19 cellular contexts compared by ENCODE assay signal in genomic region chr13:44703371-44703770, GRCh38.
A peak's percentile ranks its signal among the peaks of the same experiment; 100 is the strongest.
DNase-seq lines count a peak whose midpoint lies in the region; ATAC-seq, FAIRE-seq and TF ChIP-seq lines count a peak whose summit lies in the region.
"Had no signal": no experiment of that assay in that cellular context is flagged by ENCODE, and none has a peak within 500 bp of the region (broad histone marks: within the 10 kb centered on the region; RNA-seq: fewer than 3 reads in every experiment).

No MANE protein-coding gene starts in this region.

- H4K20me1 ChIP-seq in astrocyte (ENCODE audit: insufficient read depth, low read length) = no peaks in the 10 kb centered on the region

- POLR2A ChIA-PET in A549 (lab: Yijun Ruan, JAX) = interaction anchor here (0.5 kb wide), 1 partner anchor 1159 kb away, joined by 3 read pairs; no protein-coding TSS in a partner anchor

- H3K4me3 ChIP-seq in A549 (no peak overlapping the region), HFF-Myc (replicated peaks; ENCODE audit: low read depth, low read length) (no peak overlapping the region), astrocyte (ENCODE audit: insufficient read depth, low read depth, low read length) (no peak overlapping the region)

- peaks cover 7% of the 10 kb centered on the region; the same call in 1 of the 3 replicates for H3K9me3 ChIP-seq in A549
- peaks cover 3% of the 10 kb centered on the region for H3K9me3 ChIP-seq in astrocyte (ENCODE audit: insufficient read depth, low read depth, low read length)

- no peak for TF ChIP-seq EP300 in A549 (IDR thresholded peaks at IDR 0.05)

- DNase-seq in A549 (ENCODE audit: low read depth in 1 of 2, low spot score in 1 of 2) = no peak
- DNase-seq in HFF-Myc (ENCODE audit: extremely low read depth, low read depth) = peak; percentile 36
- DNase-seq in astrocyte (ENCODE audit: low read depth) = peak; percentile 65
- DNase-seq in glomerular visceral epithelial cell (ENCODE audit: extremely low spot score) = peak; percentile 81
- no peak for DNase-seq in stimulated activated CD4-positive, alpha-beta T cell treated with anti-CD3 and anti-CD28 coated beads, Interleukin-2, amount 100 ng/mL, for 24 hours
- DNase-seq in activated CD4-positive, CD25-positive, alpha-beta regulatory T cell (lab: John Stamatoyannopoulos, UW) = no peak
- no peak for DNase-seq in LoVo (ENCODE audit: low spot score)
- DNase-seq: activated CD8-positive, alpha-beta memory T cell treated with anti-CD3 and anti-CD28 coated beads, Interleukin-2, amount 10 ng/mL, durations not matched to agents 7 days and 5 days; activated naive CD4-positive, alpha-beta T cell treated with Interleukin-2 at 50 U/mL for 16 hours; central memory CD4-positive, alpha-beta T cell; COR-L47; effector memory CD8-positive, alpha-beta T cell; NCI-H82; posterior cingulate gyrus had no signal

- no peak for FAIRE-seq in A549 (lab: Jason Lieb, UNC)
- FAIRE-seq in astrocyte (lab: Jason Lieb, UNC) = no peak
- FAIRE-seq: A204.1, GM18507 had no signal

- H3K27ac ChIP-seq in A549 = peak overlapping the region in 1 of 2 experiments; percentile 10; a peak in 1 of 6 replicates
- no peak overlapping the region for H3K27ac ChIP-seq in astrocyte (ENCODE audit: low read depth, low read length)
- H3K27ac ChIP-seq: RWPE1 had no signal

- H2AFZ ChIP-seq in astrocyte (ENCODE audit: low read depth, low read length) = no peak overlapping the region

- CTCF ChIA-PET in A549 (lab: Yijun Ruan, JAX) = no interaction called here

- no peaks in the 10 kb centered on the region for H3K79me2 ChIP-seq in astrocyte (ENCODE audit: insufficient read depth, low read length)

- H3K9me3 Mint-ChIP-seq in astrocyte (ENCODE audit: unreplicated experiment) = peaks cover 7% of the 10 kb centered on the region
- H3K9me3 Mint-ChIP-seq: effector memory CD8-positive, alpha-beta T cell; T-helper 1 cell treated with Interleukin-12 subunit alpha and Interleukin-12 subunit beta and Interleukin-4 antibody, amounts not matched to agents 30 μg/mL and 1 μg/mL, for 36 hours had no signal

- H3K4me1 Mint-ChIP-seq in astrocyte (ENCODE audit: low read depth, unreplicated experiment) = peaks cover 5% of the 10 kb centered on the region
- H3K4me1 Mint-ChIP-seq: activated CD8-positive, alpha-beta memory T cell treated with anti-CD3 and anti-CD28 coated beads, Interleukin-2, amount 10 ng/mL, durations not matched to agents 7 days and 5 days had no signal

- no peak overlapping the region for H3K4me3 Mint-ChIP-seq in astrocyte (ENCODE audit: unreplicated experiment)
- H3K4me3 Mint-ChIP-seq: activated CD8-positive, alpha-beta memory T cell treated with anti-CD3 and anti-CD28 coated beads, Interleukin-2, amount 10 ng/mL, durations not matched to agents 7 days and 5 days; effector memory CD8-positive, alpha-beta T cell; T-helper 1 cell treated with Interleukin-12 subunit alpha and Interleukin-12 subunit beta and Interleukin-4 antibody, amounts not matched to agents 30 μg/mL and 1 μg/mL, for 36 hours had no signal

- no peak for TF ChIP-seq POLR2A in A549 (IDR thresholded peaks at IDR 0.05; ENCODE audit: low read length)

- no peak for TF ChIP-seq RAD21 in A549 (conservative IDR thresholded peaks at IDR 0.05 in 1 of 2, IDR thresholded peaks at IDR 0.05 in 1 of 2)

- H3K4me1 ChIP-seq in A549 (peaks cover 4% of the 10 kb centered on the region; the same call in 1 of the 3 replicates), astrocyte (ENCODE audit: insufficient read depth, low read length) (peaks cover 5% of the 10 kb centered on the region)

- H3K27me3 ChIP-seq in astrocyte (ENCODE audit: insufficient read depth, low read length) = no peaks in the 10 kb centered on the region

- H3K9ac ChIP-seq in astrocyte (ENCODE audit: low read length) = no peak overlapping the region

- no peak overlapping the region for H3K27ac Mint-ChIP-seq in astrocyte (ENCODE audit: unreplicated experiment)
- H3K27ac Mint-ChIP-seq: activated CD8-positive, alpha-beta memory T cell treated with anti-CD3 and anti-CD28 coated beads, Interleukin-2, amount 10 ng/mL, durations not matched to agents 7 days and 5 days; effector memory CD8-positive, alpha-beta T cell; T-helper 1 cell treated with Interleukin-12 subunit alpha and Interleukin-12 subunit beta and Interleukin-4 antibody, amounts not matched to agents 30 μg/mL and 1 μg/mL, for 36 hours had no signal

- TF ChIP-seq CTCF in A549 (IDR thresholded peaks at IDR 0.05) = no peak
- no peak for TF ChIP-seq CTCF in HFF-Myc (IDR thresholded peaks at IDR 0.05; ENCODE audit: low read depth, low read length, missing control alignments)
- TF ChIP-seq CTCF in astrocyte (IDR thresholded peaks at IDR 0.05; ENCODE audit: insufficient read depth, low read depth, low read length) = no peak

- ATAC-seq in A549 (peak; percentile 41 to 47; a peak in 3 of 6 replicates), GM18861 (IDR thresholded peaks at IDR 0.05; ENCODE audit: unreplicated experiment) (no peak)
- ATAC-seq: activated CD8-positive, alpha-beta memory T cell treated with anti-CD3 and anti-CD28 coated beads, Interleukin-2, amount 10 ng/mL, durations not matched to agents 7 days and 5 days; effector memory CD8-positive, alpha-beta T cell had no signal

- H3K27me3 Mint-ChIP-seq in astrocyte (ENCODE audit: low read depth, unreplicated experiment) = no peaks in the 10 kb centered on the region

- no peak overlapping the region for H3K4me2 ChIP-seq in A549
- no peak overlapping the region for H3K4me2 ChIP-seq in astrocyte (ENCODE audit: low read length)

- 64% methylated on average over 3 of the region's 3 CpGs for WGBS in A549 (ENCODE audit: missing lambda C conversion rate)

- no peaks in the 10 kb centered on the region for H3K36me3 ChIP-seq in astrocyte (ENCODE audit: insufficient read depth, low read length)

- no peaks in the 10 kb centered on the region for H3K36me3 Mint-ChIP-seq in astrocyte (ENCODE audit: low read depth, unreplicated experiment)
- H3K36me3 Mint-ChIP-seq: activated CD8-positive, alpha-beta memory T cell treated with anti-CD3 and anti-CD28 coated beads, Interleukin-2, amount 10 ng/mL, durations not matched to agents 7 days and 5 days had no signal

TF ChIP-seq in A549, 52 proteins besides CTCF, POLR2A, EP300 and RAD21:
- TF ChIP-seq E2F6 (IDR thresholded peaks at IDR 0.05; ENCODE audit: borderline replicate concordance, low read depth) (no peak), MYC (IDR thresholded peaks at IDR 0.05; ENCODE audit: borderline replicate concordance, low read length) (no peak), MAZ (IDR thresholded peaks at IDR 0.05; ENCODE audit: borderline replicate concordance, low read depth, low read length) (no peak), RNF2 (IDR thresholded peaks at IDR 0.05; ENCODE audit: borderline replicate concordance, low read depth) (no peak)
- TF ChIP-seq, protein P1, sequence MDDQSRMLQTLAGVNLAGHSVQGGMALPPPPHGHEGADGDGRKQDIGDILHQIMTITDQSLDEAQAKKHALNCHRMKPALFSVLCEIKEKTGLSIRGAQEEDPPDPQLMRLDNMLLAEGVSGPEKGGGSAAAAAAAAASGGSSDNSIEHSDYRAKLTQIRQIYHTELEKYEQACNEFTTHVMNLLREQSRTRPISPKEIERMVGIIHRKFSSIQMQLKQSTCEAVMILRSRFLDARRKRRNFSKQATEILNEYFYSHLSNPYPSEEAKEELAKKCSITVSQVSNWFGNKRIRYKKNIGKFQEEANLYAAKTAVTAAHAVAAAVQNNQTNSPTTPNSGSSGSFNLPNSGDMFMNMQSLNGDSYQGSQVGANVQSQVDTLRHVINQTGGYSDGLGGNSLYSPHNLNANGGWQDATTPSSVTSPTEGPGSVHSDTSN (IDR thresholded peaks at IDR 0.05) = no peak
TF ChIP-seq in A549: peak in this region for 0.

Comparison
In these comparisons a context has a peak if more than half of its experiments do, and no peak if none do; other contexts are left out.
1. DNase-seq: peak in HFF-Myc (single experiment), astrocyte (single experiment) and glomerular visceral epithelial cell (single experiment); none in A549 (0 of 2), stimulated activated CD4-positive, alpha-beta T cell treated with anti-CD3 and anti-CD28 coated beads, Interleukin-2, amount 100 ng/mL, for 24 hours (0 of 2), activated CD4-positive, CD25-positive, alpha-beta regulatory T cell (0 of 4) and LoVo (single experiment).